ENCODE assay signal across 1 cellular context in the genomic region with DNA sequence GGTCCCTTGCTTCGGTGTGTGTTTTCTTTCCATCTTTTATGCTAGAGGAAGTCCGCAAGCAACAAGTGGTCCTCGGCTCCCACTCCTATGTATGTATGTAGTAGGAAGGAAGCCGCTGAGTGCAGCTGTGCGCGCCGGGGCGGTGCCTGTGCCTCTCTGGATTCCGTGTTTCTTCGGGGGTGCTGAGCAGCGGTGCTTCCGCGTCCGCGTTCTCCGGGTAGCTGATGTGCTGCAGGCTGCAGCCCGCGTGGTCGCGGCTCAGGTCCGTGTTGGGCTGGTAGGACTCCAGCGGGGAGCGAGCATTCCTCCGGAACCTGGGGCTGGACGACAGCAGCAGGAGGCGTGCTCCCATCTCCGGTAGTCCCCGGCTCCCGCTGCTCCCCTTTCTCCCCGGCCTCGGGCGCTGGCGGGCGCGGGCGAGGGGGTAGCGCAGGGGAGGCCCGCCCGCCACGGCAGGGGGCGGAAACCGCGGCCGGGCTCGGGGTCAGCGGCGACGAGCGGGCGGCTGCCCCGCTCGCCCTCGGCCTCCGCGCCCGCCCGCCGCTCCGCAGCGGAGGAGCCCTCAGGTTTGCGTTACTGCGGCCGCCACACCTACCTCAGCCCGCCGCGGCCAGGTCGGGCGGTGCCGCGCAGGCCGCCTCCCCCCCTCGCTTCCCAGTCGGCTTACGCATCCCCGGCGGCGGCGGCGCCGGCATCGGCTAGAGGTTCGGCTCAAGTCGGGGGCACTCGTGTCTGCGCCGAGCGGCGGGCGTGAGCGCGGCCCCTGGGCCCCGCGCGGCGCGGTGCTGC.
TF ChIP-seq lines count a peak whose summit lies in the region.

No MANE protein-coding gene starts in this region.

TF ChIP-seq in K562, 482 proteins besides CTCF, POLR2A, EP300 and RAD21 (continued from another document):
- TF ChIP-seq, protein P1, sequence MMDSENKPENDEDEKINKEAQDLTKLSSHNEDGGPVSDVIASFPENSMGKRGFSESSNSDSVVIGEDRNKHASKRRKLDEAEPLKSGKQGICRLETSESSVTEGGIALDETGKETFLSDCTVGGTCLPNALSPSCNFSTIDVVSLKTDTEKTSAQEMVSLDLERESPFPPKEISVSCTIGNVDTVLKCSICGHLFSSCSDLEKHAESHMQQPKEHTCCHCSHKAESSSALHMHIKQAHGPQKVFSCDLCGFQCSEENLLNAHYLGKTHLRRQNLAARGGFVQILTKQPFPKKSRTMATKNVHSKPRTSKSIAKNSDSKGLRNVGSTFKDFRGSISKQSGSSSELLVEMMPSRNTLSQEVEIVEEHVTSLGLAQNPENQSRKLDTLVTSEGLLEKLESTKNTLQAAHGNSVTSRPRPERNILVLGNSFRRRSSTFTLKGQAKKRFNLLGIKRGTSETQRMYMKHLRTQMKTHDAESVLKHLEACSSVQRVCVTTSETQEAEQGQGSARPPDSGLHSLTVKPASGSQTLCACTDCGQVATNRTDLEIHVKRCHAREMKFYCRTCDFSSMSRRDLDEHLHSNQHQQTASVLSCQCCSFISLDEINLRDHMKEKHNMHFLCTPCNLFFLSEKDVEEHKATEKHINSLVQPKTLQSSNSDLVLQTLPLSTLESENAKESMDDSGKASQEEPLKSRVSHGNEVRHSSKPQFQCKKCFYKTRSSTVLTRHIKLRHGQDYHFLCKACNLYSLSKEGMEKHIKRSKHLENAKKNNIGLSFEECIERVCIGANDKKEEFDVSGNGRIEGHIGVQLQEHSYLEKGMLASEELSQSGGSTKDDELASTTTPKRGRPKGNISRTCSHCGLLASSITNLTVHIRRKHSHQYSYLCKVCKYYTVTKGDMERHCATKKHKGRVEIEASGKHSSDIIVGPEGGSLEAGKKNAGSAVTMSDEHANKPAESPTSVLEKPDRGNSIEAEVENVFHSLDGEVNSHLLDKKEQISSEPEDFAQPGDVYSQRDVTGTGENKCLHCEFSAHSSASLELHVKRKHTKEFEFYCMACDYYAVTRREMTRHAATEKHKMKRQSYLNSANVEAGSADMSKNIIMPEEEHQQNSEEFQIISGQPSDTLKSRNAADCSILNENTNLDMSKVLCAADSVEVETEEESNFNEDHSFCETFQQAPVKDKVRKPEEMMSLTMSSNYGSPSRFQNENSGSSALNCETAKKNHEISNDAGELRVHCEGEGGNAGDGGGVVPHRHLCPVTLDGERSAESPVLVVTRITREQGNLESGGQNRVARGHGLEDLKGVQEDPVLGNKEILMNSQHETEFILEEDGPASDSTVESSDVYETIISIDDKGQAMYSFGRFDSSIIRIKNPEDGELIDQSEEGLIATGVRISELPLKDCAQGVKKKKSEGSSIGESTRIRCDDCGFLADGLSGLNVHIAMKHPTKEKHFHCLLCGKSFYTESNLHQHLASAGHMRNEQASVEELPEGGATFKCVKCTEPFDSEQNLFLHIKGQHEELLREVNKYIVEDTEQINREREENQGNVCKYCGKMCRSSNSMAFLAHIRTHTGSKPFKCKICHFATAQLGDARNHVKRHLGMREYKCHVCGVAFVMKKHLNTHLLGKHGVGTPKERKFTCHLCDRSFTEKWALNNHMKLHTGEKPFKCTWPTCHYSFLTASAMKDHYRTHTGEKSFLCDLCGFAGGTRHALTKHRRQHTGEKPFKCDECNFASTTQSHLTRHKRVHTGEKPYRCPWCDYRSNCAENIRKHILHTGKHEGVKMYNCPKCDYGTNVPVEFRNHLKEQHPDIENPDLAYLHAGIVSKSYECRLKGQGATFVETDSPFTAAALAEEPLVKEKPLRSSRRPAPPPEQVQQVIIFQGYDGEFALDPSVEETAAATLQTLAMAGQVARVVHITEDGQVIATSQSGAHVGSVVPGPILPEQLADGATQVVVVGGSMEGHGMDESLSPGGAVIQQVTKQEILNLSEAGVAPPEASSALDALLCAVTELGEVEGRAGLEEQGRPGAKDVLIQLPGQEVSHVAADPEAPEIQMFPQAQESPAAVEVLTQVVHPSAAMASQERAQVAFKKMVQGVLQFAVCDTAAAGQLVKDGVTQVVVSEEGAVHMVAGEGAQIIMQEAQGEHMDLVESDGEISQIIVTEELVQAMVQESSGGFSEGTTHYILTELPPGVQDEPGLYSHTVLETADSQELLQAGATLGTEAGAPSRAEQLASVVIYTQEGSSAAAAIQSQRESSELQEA (IDR thresholded peaks at IDR 0.05; ENCODE audit: low read depth), result no peak
- TF ChIP-seq NFIX (CRISPR knock-in tag; IDR thresholded peaks at IDR 0.05; ENCODE audit: low read depth) (no peak), ZNF347 (CRISPR knock-in tag; IDR thresholded peaks at IDR 0.05; ENCODE audit: low read depth) (no peak), DNMT1 (IDR thresholded peaks at IDR 0.05) (no peak), ILF3 (IDR thresholded peaks at IDR 0.05; ENCODE audit: borderline replicate concordance) (0 out of 2 replicates have a peak, but pooled peaks have one; percentile 51), HMG20B (CRISPR knock-in tag; IDR thresholded peaks at IDR 0.05) (no peak), SMARCC2 (IDR thresholded peaks at IDR 0.05; ENCODE audit: low read depth) (no peak), HDAC1 (IDR thresholded peaks at IDR 0.05) (peak in 1 of 2 experiments; percentile 61; a peak in 2 of 4 replicates), ZNF263 (CRISPR knock-in tag; IDR thresholded peaks at IDR 0.05; ENCODE audit: borderline replicate concordance) (peak; percentile 42; the same call in 1 of the 2 replicates), ZEB2 (IDR thresholded peaks at IDR 0.05) (no peak), ARHGAP35 (IDR thresholded peaks at IDR 0.05; ENCODE audit: partially characterized antibody) (no peak), KAT8 (IDR thresholded peaks at IDR 0.05; ENCODE audit: low read depth) (no peak), PRPF4 (IDR thresholded peaks at IDR 0.05; ENCODE audit: insufficient read depth, low read depth, low read length, poor library complexity, severe bottlenecking) (no peak), CHD1 (IDR thresholded peaks at IDR 0.05; ENCODE audit: low read length) (no peak), NFE2 (IDR thresholded peaks at IDR 0.05; ENCODE audit: low read depth) (no peak), SMAD1 (IDR thresholded peaks at IDR 0.05; ENCODE audit: low read depth, low read length, partially characterized antibody) (no peak), CCAR2 (IDR thresholded peaks at IDR 0.05; ENCODE audit: low read depth, low read length) (no peak), ZNF696 (CRISPR knock-in tag; conservative IDR thresholded peaks at IDR 0.05) (no peak), ZNF24 (IDR thresholded peaks at IDR 0.05) (0 out of 2 replicates have a peak, but pooled peaks have one; percentile 6), ELF1 (tag; IDR thresholded peaks at IDR 0.05) (peak; percentile 77), RBBP5 (IDR thresholded peaks at IDR 0.05; ENCODE audit: borderline replicate concordance, insufficient read depth, low read length, poor library complexity, severe bottlenecking) (peak; percentile 75), ZNF354B (CRISPR knock-in tag; IDR thresholded peaks at IDR 0.05) (no peak), ARNT (IDR thresholded peaks at IDR 0.05) (no peak), CREBBP (IDR thresholded peaks at IDR 0.05; ENCODE audit: low read depth, low read length) (no peak), LCOR (CRISPR knock-in tag; IDR thresholded peaks at IDR 0.05) (no peak), BHLHE40 (IDR thresholded peaks at IDR 0.05; ENCODE audit: low read length) (no peak)
- TF ChIP-seq, protein P2, sequence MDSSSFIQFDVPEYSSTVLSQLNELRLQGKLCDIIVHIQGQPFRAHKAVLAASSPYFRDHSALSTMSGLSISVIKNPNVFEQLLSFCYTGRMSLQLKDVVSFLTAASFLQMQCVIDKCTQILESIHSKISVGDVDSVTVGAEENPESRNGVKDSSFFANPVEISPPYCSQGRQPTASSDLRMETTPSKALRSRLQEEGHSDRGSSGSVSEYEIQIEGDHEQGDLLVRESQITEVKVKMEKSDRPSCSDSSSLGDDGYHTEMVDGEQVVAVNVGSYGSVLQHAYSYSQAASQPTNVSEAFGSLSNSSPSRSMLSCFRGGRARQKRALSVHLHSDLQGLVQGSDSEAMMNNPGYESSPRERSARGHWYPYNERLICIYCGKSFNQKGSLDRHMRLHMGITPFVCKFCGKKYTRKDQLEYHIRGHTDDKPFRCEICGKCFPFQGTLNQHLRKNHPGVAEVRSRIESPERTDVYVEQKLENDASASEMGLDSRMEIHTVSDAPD (CRISPR knock-in tag; IDR thresholded peaks at IDR 0.05), result no peak
- TF ChIP-seq, protein P3, sequence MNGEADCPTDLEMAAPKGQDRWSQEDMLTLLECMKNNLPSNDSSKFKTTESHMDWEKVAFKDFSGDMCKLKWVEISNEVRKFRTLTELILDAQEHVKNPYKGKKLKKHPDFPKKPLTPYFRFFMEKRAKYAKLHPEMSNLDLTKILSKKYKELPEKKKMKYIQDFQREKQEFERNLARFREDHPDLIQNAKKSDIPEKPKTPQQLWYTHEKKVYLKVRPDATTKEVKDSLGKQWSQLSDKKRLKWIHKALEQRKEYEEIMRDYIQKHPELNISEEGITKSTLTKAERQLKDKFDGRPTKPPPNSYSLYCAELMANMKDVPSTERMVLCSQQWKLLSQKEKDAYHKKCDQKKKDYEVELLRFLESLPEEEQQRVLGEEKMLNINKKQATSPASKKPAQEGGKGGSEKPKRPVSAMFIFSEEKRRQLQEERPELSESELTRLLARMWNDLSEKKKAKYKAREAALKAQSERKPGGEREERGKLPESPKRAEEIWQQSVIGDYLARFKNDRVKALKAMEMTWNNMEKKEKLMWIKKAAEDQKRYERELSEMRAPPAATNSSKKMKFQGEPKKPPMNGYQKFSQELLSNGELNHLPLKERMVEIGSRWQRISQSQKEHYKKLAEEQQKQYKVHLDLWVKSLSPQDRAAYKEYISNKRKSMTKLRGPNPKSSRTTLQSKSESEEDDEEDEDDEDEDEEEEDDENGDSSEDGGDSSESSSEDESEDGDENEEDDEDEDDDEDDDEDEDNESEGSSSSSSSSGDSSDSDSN (IDR thresholded peaks at IDR 0.05; ENCODE audit: borderline replicate concordance in 1 of 2, low read depth in 2 of 2, low read length in 2 of 2), result 0 out of 4 replicates have a peak, but pooled peaks of 1 of the 2 experiments have one; percentile 85
- TF ChIP-seq, protein P4, sequence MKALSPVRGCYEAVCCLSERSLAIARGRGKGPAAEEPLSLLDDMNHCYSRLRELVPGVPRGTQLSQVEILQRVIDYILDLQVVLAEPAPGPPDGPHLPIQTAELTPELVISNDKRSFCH (CRISPR knock-in tag; IDR thresholded peaks at IDR 0.05), result no peak
- TF ChIP-seq, protein P4 (tag; IDR thresholded peaks at IDR 0.05), result 0 out of 2 replicates have a peak, but pooled peaks have one; percentile 26
- TF ChIP-seq, protein P5, sequence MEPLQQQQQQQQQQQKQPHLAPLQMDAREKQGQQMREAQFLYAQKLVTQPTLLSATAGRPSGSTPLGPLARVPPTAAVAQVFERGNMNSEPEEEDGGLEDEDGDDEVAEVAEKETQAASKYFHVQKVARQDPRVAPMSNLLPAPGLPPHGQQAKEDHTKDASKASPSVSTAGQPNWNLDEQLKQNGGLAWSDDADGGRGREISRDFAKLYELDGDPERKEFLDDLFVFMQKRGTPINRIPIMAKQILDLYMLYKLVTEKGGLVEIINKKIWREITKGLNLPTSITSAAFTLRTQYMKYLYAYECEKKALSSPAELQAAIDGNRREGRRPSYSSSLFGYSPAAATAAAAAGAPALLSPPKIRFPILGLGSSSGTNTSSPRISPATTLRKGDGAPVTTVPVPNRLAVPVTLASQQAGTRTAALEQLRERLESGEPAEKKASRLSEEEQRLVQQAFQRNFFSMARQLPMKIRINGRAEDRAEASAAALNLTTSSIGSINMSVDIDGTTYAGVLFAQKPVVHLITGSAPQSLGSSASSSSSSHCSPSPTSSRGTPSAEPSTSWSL (CRISPR knock-in tag; IDR thresholded peaks at IDR 0.05; ENCODE audit: borderline replicate concordance), result no peak
- TF ChIP-seq, protein P6, sequence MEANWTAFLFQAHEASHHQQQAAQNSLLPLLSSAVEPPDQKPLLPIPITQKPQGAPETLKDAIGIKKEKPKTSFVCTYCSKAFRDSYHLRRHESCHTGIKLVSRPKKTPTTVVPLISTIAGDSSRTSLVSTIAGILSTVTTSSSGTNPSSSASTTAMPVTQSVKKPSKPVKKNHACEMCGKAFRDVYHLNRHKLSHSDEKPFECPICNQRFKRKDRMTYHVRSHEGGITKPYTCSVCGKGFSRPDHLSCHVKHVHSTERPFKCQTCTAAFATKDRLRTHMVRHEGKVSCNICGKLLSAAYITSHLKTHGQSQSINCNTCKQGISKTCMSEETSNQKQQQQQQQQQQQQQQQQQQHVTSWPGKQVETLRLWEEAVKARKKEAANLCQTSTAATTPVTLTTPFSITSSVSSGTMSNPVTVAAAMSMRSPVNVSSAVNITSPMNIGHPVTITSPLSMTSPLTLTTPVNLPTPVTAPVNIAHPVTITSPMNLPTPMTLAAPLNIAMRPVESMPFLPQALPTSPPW (CRISPR knock-in tag; IDR thresholded peaks at IDR 0.05), result peak; percentile 64
